ENCODE assay signal across 8 cellular contexts in the genomic region with DNA sequence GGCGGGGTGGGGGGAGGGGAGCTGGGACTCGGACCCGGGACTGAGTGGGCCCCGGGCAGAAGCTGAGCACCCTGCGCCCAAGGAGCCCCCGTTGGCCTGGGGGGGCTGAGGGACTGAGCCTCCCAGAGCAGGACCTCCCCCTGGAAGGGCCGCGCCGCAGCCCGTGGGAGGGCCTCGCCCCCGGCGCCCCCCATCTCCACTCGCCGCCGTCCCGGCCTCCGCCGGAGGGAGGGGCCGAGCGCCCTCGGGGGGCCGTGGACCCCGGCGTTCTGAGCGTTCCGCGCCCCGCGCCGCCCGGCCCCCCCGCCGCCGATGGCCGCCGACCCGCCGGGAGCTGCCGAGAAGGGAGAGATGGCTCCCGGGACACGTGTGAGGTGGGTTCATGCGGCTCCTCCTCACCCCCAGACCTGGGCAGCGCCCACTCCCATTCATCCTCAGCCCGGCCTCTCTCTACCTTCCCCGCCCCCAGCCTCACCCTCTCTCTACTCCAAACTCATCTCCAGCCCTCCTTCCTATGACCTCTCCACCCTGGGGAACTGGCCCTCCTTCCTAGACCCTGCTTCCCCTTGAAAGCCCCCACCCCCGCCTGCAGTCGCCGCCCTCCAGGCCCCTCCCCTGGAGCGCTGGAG. TPM values are rescaled to one million over a fixed set of nuclear protein-coding genes. Genes with fewer than 3 reads are reported as not detected.
DNase-seq lines count a peak whose midpoint lies in the region; ATAC-seq and TF ChIP-seq lines count a peak whose summit lies in the region.

No MANE protein-coding gene starts in this region.

- POLR2A ChIA-PET in A673 (lab: Charles Lee; ENCODE audit: low non-redundant PET) = no interaction called here

- CTCF ChIA-PET in A673 (lab: Charles Lee) = interaction anchor here (0.6 kb wide), 2 partner anchors 14 to 232 kb away, joined by 3 to 9 read pairs; no protein-coding TSS in a partner anchor

- in situ Hi-C loops in HAP-1 (cut with MboI; ENCODE audit: low sequenced_read_pairs) = loop anchor here (25.0 kb wide), 1 partner anchor 537 kb away; a partner anchor contains a TSS

- no peak for ATAC-seq in left lobe of liver

- no TSS peak for BruUV-seq in A673 (replicated peaks; lab: Mats Ljungman, UMichigan)

- H3K4me3 ChIP-seq in A673 (ENCODE audit: low read depth, low read length, poor library complexity, severe bottlenecking) (peak overlapping the region; percentile 64), HAP-1 (peak overlapping the region; percentile 51), tibial artery (peak overlapping the region; percentile 82 to 97)

- H3K27ac ChIP-seq in A673 (ENCODE audit: low read depth, low read length, poor library complexity, severe bottlenecking) = peak overlapping the region; percentile 93
- peak overlapping the region; percentile 99 for H3K27ac ChIP-seq in angular gyrus (ENCODE audit: low read depth, low read length)
- H3K27ac ChIP-seq in tibial artery = peak overlapping the region; percentile 89 to 98

- H3K27me3 ChIP-seq in A673 (replicated peaks; ENCODE audit: insufficient read depth, low read depth, low read length, poor library complexity) (no peaks in the 10 kb centered on the region), HAP-1 (ENCODE audit: low read depth) (no peaks in the 10 kb centered on the region), tibial artery (no peaks in the 10 kb centered on the region)

- H3K9me3 ChIP-seq in A673 (ENCODE audit: low read depth, low read length, poor library complexity, severe bottlenecking) = no peaks in the 10 kb centered on the region
- no peaks in the 10 kb centered on the region for H3K9me3 ChIP-seq in HAP-1
- H3K9me3 ChIP-seq in tibial artery = no peaks in the 10 kb centered on the region

- H3K36me3 ChIP-seq in A673 (ENCODE audit: insufficient read depth, low read length, poor library complexity, severe bottlenecking) (no peaks in the 10 kb centered on the region), HAP-1 (replicated peaks) (peaks cover 16% of the 10 kb centered on the region), tibial artery (peaks cover 0 to 32% (median 0%) of the 10 kb centered on the region in 3 donors)

- intact Hi-C loops in A673 (cut with micrococcal nuclease; ENCODE audit: unreplicated experiment) = loop anchor here (5.0 kb wide), 2 partner anchors 147 to 177 kb away; a partner anchor contains a TSS
- intact Hi-C loops in tibial artery (cut with DNase I; ENCODE audit: low total_unique reads) = loop anchor here (5.0 kb wide), 1 partner anchor 82 kb away; no protein-coding TSS in a partner anchor

- TF ChIP-seq CTCF in A673 (conservative IDR thresholded peaks at IDR 0.05; ENCODE audit: low read depth, low read length) (no peak), tibial artery (IDR thresholded peaks at IDR 0.05) (no peak)

- no peak for DNase-seq in A673 (ENCODE audit: low spot score)
- DNase-seq in HAP-1 (ENCODE audit: low spot score in 2 of 2) = peak in 1 of 2 experiments; percentile 62
- peak; percentile 51 for DNase-seq in left lobe of liver (ENCODE audit: low spot score)
- peak in 1 of 2 donors; percentile 73 for DNase-seq in tibial artery
- no peak for DNase-seq in activated effector memory CD4-positive, alpha-beta T cell treated with anti-CD3 and anti-CD28 coated beads, Interleukin-2, amount 50 U/mL, for 16 hours
- no peak for DNase-seq in NCI-H1105 treated with DMSO at 0.1 percent for 48 hours (lab: John Stamatoyannopoulos, UW)
- no peak for DNase-seq in mucosa of gallbladder (ENCODE audit: low spot score)

- H3K4me1 ChIP-seq in A673 (ENCODE audit: insufficient read depth, low read length, poor library complexity, severe bottlenecking) (peaks cover 14% of the 10 kb centered on the region), HAP-1 (no peaks in the 10 kb centered on the region; the same call in 1 of the 2 replicates), tibial artery (peaks cover 0 to 38% (median 22%) of the 10 kb centered on the region in 4 donors)

RNA-seq across cellular contexts. Expression of a gene that starts 0.8 kb away (rescaled TPM):
- total RNA-seq in A673 (2021) (37.0 and 39.3 TPM in 2 replicates), left lobe of liver (3.6 TPM), mucosa of gallbladder (27.7 TPM)

RNA-seq across cellular contexts. Expression of a gene that starts 24.7 kb away (rescaled TPM):
- total RNA-seq in A673 (2021) (2.1 and 4.3 TPM in 2 replicates), left lobe of liver (51.3 TPM), mucosa of gallbladder (34.4 TPM)

RNA-seq across cellular contexts. Expression of a gene that starts 27.8 kb away (rescaled TPM):
- total RNA-seq in A673 (2021) (1.4 and 1.6 TPM in 2 replicates), left lobe of liver (0.58 TPM), mucosa of gallbladder (11.0 TPM)

RNA-seq across cellular contexts. Expression of a gene that starts 30.3 kb away (rescaled TPM):
- total RNA-seq in A673 (2021) = 28.2 and 34.7 TPM in 2 replicates
- 6.2 TPM for total RNA-seq in left lobe of liver
- 37.8 TPM for total RNA-seq in mucosa of gallbladder

RNA-seq across cellular contexts. Expression of a gene that starts 33.4 kb away (rescaled TPM):
- total RNA-seq in A673 (2021) (31.4 and 37.1 TPM in 2 replicates), left lobe of liver (8.2 TPM), mucosa of gallbladder (17.6 TPM)
